25 cellular contexts compared by ENCODE assay signal in the genomic region with DNA sequence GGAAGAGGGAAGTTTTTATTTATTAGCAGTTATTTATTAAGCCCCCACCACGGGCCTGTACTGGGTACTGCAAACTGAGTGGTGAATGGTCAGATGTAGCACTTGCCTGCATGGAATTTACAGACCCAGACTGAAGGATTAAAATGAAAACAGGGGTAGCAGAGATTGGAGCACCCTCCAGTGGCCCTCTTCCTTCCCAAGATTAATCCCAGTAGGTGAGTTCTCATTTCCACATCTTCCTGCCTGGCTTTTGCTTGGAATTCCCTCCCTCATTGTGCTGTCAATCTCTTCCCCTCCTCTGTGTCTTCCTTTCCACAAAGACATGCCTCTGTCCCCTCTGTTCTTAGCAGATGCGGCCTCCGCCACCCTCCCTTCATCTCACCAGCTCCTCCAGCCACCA. TPM values are rescaled to one million over a fixed set of nuclear protein-coding genes. Genes with fewer than 3 reads are reported as not detected.
A peak's percentile ranks its signal among the peaks of the same experiment; 100 is the strongest.
DNase-seq lines count a peak whose midpoint lies in the region; ATAC-seq, FAIRE-seq and TF ChIP-seq lines count a peak whose summit lies in the region.
"Had no signal": no experiment of that assay in that cellular context is flagged by ENCODE, and none has a peak within 500 bp of the region (broad histone marks: within the 10 kb centered on the region; RNA-seq: fewer than 3 reads in every experiment).

No MANE protein-coding gene starts in this region.

- H3K27me3 Mint-ChIP-seq in WTC11 (ENCODE audit: low read depth), result no peaks in the 10 kb centered on the region
- H3K27me3 Mint-ChIP-seq: progenitor cell of endocrine pancreas had no signal

- POLR2A ChIA-PET in WTC11 (lab: Charles Lee), result interaction anchor here (0.6 to 0.7 kb wide), 2 partner anchors 11 to 38 kb away, joined by 4 to 6 read pairs; no protein-coding TSS in a partner anchor

- peaks cover 25% of the 10 kb centered on the region for H3K36me3 Mint-ChIP-seq in WTC11

- WGBS in psoas muscle, 3 donors, result 84 to 92% (median 88%) methylated on average over 3 of the region's 3 CpGs

- no peak overlapping the region for H3K4me3 ChIP-seq in psoas muscle
- H3K4me3 ChIP-seq: esophagus muscularis mucosa, gastroesophageal sphincter, skin epidermis, thyroid gland had no signal

- CTCF ChIA-PET in WTC11 (lab: Charles Lee), result interaction anchor here (0.7 to 2.0 kb wide), 3 partner anchors 33 to 64 kb away, joined by 3 to 5 read pairs (median 3); no protein-coding TSS in a partner anchor

- peaks cover 5% of the 10 kb centered on the region for H3K4me1 Mint-ChIP-seq in WTC11
- H3K4me1 Mint-ChIP-seq: natural killer cell had no signal

- FAIRE-seq in urothelium cell line (lab: Jason Lieb, UNC), result no peak
- FAIRE-seq: bronchial epithelial cell had no signal

- no peak overlapping the region for H3K27ac ChIP-seq in psoas muscle
- H3K27ac ChIP-seq: skin epidermis, thyroid gland had no signal

- ATAC-seq in WTC11 (peak; percentile 79), psoas muscle (peak in 2 of 4 donors; percentile 48 to 50)
- ATAC-seq: natural killer cell had no signal

- H3K9me3 Mint-ChIP-seq in WTC11, result peaks cover 29% of the 10 kb centered on the region

- no peak for TF ChIP-seq CTCF in WTC11 (IDR thresholded peaks at IDR 0.05)
- peak; percentile 4 for TF ChIP-seq CTCF in psoas muscle (IDR thresholded peaks at IDR 0.05)

- peak overlapping the region; percentile 48; the same call in 1 of the 2 replicates for H3K27ac Mint-ChIP-seq in WTC11
- H3K27ac Mint-ChIP-seq: natural killer cell, progenitor cell of endocrine pancreas had no signal

- no peaks in the 10 kb centered on the region for H3K27me3 ChIP-seq in psoas muscle (ENCODE audit: insufficient read depth in 3 of 3, low read length in 2 of 3)
- H3K27me3 ChIP-seq: esophagus muscularis mucosa, gastroesophageal sphincter, thyroid gland had no signal

- peak; percentile 20 to 69 for DNase-seq in NCI-H524 (lab: John Stamatoyannopoulos, UW)
- no peak for DNase-seq in WTC11 (ENCODE audit: low spot score)
- DNase-seq in globus pallidus (ENCODE audit: low spot score), result peak; percentile 69
- DNase-seq in psoas muscle, result no peak
- no peak for DNase-seq in activated naive CD4-positive, alpha-beta T cell (lab: John Stamatoyannopoulos, UW)
- DNase-seq in activated CD4-positive, CD25-positive, alpha-beta regulatory T cell (lab: John Stamatoyannopoulos, UW), result no peak
- no peak for DNase-seq in urothelium cell line (ENCODE audit: low spot score)
- no peak for DNase-seq in pons (ENCODE audit: low spot score)
- DNase-seq: activated CD4-positive, alpha-beta T cell treated with anti-CD3 and anti-CD28 coated beads, Interleukin-2, amount 50 U/mL, for 1 hour; activated CD8-positive, alpha-beta memory T cell treated with anti-CD3 and anti-CD28 coated beads, Interleukin-2, amount 50 U/mL, for 48 hours; activated effector memory CD4-positive, alpha-beta T cell treated with Interleukin-2 at 50 U/mL for 16 hours; kidney glomerular epithelial cell; natural killer cell; NCI-H2107; NCI-H526 treated with DMSO at 0.1 percent for 48 hours; Right ventricle myocardium superior; stimulated activated CD4-positive, alpha-beta T cell treated with anti-CD3 and anti-CD28 coated beads, Interleukin-2, amount 100 ng/mL, for 24 hours; stimulated activated naive CD4-positive, alpha-beta T cell; T-helper 1 cell; thyroid gland had no signal

- peaks cover 19% of the 10 kb centered on the region for H3K9me3 ChIP-seq in psoas muscle
- H3K9me3 ChIP-seq: thyroid gland had no signal

- H3K4me1 ChIP-seq in psoas muscle, result peaks cover 13% of the 10 kb centered on the region
- H3K4me1 ChIP-seq: thyroid gland had no signal

- no peak overlapping the region for H3K4me3 Mint-ChIP-seq in WTC11
- H3K4me3 Mint-ChIP-seq: natural killer cell had no signal

- H3K36me3 ChIP-seq in psoas muscle (ENCODE audit: insufficient read depth in 1 of 2, low read depth in 1 of 2), result no peaks in the 10 kb centered on the region
- H3K36me3 ChIP-seq: esophagus muscularis mucosa, gastroesophageal sphincter, thyroid gland had no signal

- intact Hi-C loops in psoas muscle (cut with DNase I), result no loop called here

TF ChIP-seq in WTC11, 78 proteins besides CTCF, POLR2A, EP300 and RAD21:
- TF ChIP-seq NR1H2 (CRISPR knock-in tag; IDR thresholded peaks at IDR 0.05) (no peak), GRHL2 (CRISPR knock-in tag; IDR thresholded peaks at IDR 0.05; ENCODE audit: insufficient replicate concordance, severe bottlenecking) (no peak), ELF4 (CRISPR knock-in tag; IDR thresholded peaks at IDR 0.05; ENCODE audit: low read depth) (no peak), FOXP1 (CRISPR knock-in tag; IDR thresholded peaks at IDR 0.05; ENCODE audit: borderline replicate concordance) (no peak)
TF ChIP-seq in WTC11: peak in this region for 0.

RNA-seq across cellular contexts. Expression of a gene that starts 39.2 kb away (rescaled TPM):
- 4.9 to 5.7 TPM (median 5.5 TPM) in 3 replicates for total RNA-seq in WTC11 (2021)
- total RNA-seq in psoas muscle, result 10 to 100 TPM in 3 of 4 donors, 1 to 10 TPM in 1; 7.8 to 25.6 (median 15.1) TPM
- 10 to 100 TPM in 1 of 3 donors, 1 to 10 TPM in 2; 1.5 to 11.6 (median 3.8) TPM for polyA plus RNA-seq in psoas muscle

Comparison
In these comparisons a context has a peak if more than half of its experiments do, and no peak if none do; other contexts are left out.
1. DNase-seq: peak in NCI-H524 (2 of 2) and globus pallidus (single experiment); none in WTC11 (single experiment), psoas muscle (0 of 2), activated naive CD4-positive, alpha-beta T cell (0 of 4), activated CD4-positive, CD25-positive, alpha-beta regulatory T cell (0 of 4), urothelium cell line (single experiment) and pons (single experiment).